In the genomic region with DNA sequence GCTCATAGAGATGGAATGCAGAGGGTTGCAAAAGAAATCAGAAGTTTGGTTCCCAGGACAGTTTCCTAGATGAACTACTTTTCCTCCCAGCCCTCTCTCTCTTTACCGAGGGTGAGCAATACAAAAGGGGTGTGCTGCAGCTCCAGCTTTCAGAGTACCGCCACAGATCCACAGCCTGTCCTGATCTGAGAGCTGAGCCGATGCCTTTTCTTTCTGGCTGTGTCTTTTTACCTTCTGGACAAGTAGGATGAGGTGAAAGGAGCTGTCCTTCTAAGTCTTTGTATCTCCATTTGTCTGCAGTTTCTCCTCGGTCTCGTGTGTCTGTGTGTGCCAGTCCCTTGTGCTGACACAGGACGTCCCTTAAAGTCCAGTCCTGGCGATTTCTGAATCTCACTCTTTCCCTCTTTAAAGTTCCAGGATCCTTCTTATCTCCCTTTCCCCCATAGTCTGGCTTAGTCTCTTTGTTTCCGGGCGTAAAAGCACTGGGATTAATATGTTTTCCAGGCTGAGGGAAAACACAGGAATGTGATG, we compare ENCODE assay signal across 11 cellular contexts. TPM values are rescaled to one million over a fixed set of nuclear protein-coding genes. Genes with fewer than 3 reads are reported as not detected.
DNase-seq lines count a peak whose midpoint lies in the region; ATAC-seq, FAIRE-seq and TF ChIP-seq lines count a peak whose summit lies in the region.
"Had no signal": no experiment of that assay in that cellular context is flagged by ENCODE, and none has a peak within 500 bp of the region (broad histone marks: within the 10 kb centered on the region; RNA-seq: fewer than 3 reads in every experiment).

No MANE protein-coding gene starts in this region.

- H3K36me3 ChIP-seq in Panc1 (ENCODE audit: control insufficient read depth, insufficient read depth, low read length) (no peaks in the 10 kb centered on the region), esophagus squamous epithelium (no peaks in the 10 kb centered on the region), neuron (ENCODE audit: insufficient read depth, low read length) (no peaks in the 10 kb centered on the region)

- H3K27me3 ChIP-seq in AG04450 (ENCODE audit: control insufficient read depth, insufficient read depth, low read length) (no peaks in the 10 kb centered on the region), Panc1 (ENCODE audit: control insufficient read depth, insufficient read depth, low read length) (peaks cover 17% of the 10 kb centered on the region), esophagus squamous epithelium (no peaks in the 10 kb centered on the region), neuron (ENCODE audit: insufficient read depth, low read length) (no peaks in the 10 kb centered on the region)

- TF ChIP-seq POLR2A in esophagus squamous epithelium (IDR thresholded peaks at IDR 0.05), result peak in 1 of 4 donors; percentile 14

- peak overlapping the region; percentile 85 for H3K4me3 ChIP-seq in AG04450 (ENCODE audit: low read depth, low read length)
- peak overlapping the region; percentile 32 to 45; a peak in 3 of 4 replicates for H3K4me3 ChIP-seq in Panc1 (ENCODE audit: low read depth in 2 of 2, low read length in 2 of 2)
- H3K4me3 ChIP-seq in esophagus squamous epithelium, result peak overlapping the region; percentile 18 to 56 (median 44)
- peak overlapping the region; percentile 67 for H3K4me3 ChIP-seq in neuron (ENCODE audit: low read length)

- intact Hi-C loops in Panc1 (cut with micrococcal nuclease; ENCODE audit: unreplicated experiment), result no loop called here
- intact Hi-C loops in esophagus squamous epithelium (cut with DNase I), result loop anchor here (5.0 to 10.0 kb wide), 2 partner anchors 172 to 334 kb away; partner anchors contain the start of gene CD200R1
- intact Hi-C loops in activated T-helper 2 cell treated with anti-CD3 and anti-CD28 coated beads, Interferon-gamma antibody, Interleukin-2, Interleukin-4, amounts not matched to agents 10 μg/mL and 5 μg/mL and 100 μg/mL, durations not matched to agents 14 hours and 24 hours and 36 hours (cut with micrococcal nuclease), result loop anchor here (2.0 kb wide), 1 partner anchor 174 kb away; no protein-coding TSS in a partner anchor

- 5 to 8% methylated on average over 9 of the region's 9 CpGs for WGBS in esophagus squamous epithelium, 2 donors

- in situ Hi-C loops in Panc1 (cut with HindIII; ENCODE audit: low pct_unique_long_range_greater_than_20kb, low sequenced_read_pairs), result loop anchor here (25.0 kb wide), 1 partner anchor 347 kb away; the partner anchor contains the start of genes CD200R1 and GTPBP8

- H3K4me1 ChIP-seq in Panc1 (ENCODE audit: control insufficient read depth, insufficient read depth, low read length), result peaks cover 10% of the 10 kb centered on the region; the same call in 1 of the 2 replicates
- H3K4me1 ChIP-seq in esophagus squamous epithelium, result peaks cover 0 to 64% (median 12%) of the 10 kb centered on the region in 3 donors
- peaks cover 20% of the 10 kb centered on the region for H3K4me1 ChIP-seq in neuron (ENCODE audit: insufficient read depth, low read length)

- peaks cover 25% of the 10 kb centered on the region for H3K4me1 Mint-ChIP-seq in activated T-helper 2 cell treated with anti-CD3 and anti-CD28 coated beads, Interferon-gamma antibody, Interleukin-2, Interleukin-4, amounts not matched to agents 10 μg/mL and 5 μg/mL and 100 μg/mL, durations not matched to agents 14 hours and 24 hours and 36 hours (ENCODE audit: low read depth)
- peaks cover 34% of the 10 kb centered on the region for H3K4me1 Mint-ChIP-seq in type B pancreatic cell (ENCODE audit: unreplicated experiment)

- BruUV-seq in Panc1 (replicated peaks; lab: Mats Ljungman, UMichigan), result no TSS peak

- CTCF ChIA-PET in AG04450 (lab: Charles Lee), result interaction anchor here (1.1 to 5.8 kb wide), 5 partner anchors 58 to 395 kb away, joined by 3 to 128 read pairs (median 5); no protein-coding TSS in a partner anchor
- CTCF ChIA-PET in Panc1 (lab: Charles Lee), result no interaction called here

- ATAC-seq in Panc1, result no peak
- ATAC-seq: activated T-cell treated with anti-CD3 and anti-CD28 coated beads, Interleukin-2, amount 50 U/mL, for 4 hours had no signal

- FAIRE-seq in GM19239 (lab: Jason Lieb, UNC), result no peak

- DNase-seq in AG04450 (ENCODE audit: low read depth, low spot score) (peak; percentile 68), Panc1 (ENCODE audit: low read depth, low spot score) (no peak), esophagus squamous epithelium (lab: John Stamatoyannopoulos, UW) (no peak), type B pancreatic cell (ENCODE audit: extremely low spot score, unreplicated experiment) (no peak), GM19239 (ENCODE audit: insufficient read length, low spot score) (no peak), DMS153 treated with DMSO at 0.1 percent for 48 hours (lab: John Stamatoyannopoulos, UW; ENCODE audit: unreplicated experiment) (no peak)
- no peak for DNase-seq in activated T-helper 2 cell treated with anti-CD3 and anti-CD28 coated beads, Interferon-gamma antibody, Interleukin-2, Interleukin-4, amounts not matched to agents 10 μg/mL and 5 μg/mL and 100 μg/mL, durations not matched to agents 14 hours and 24 hours and 36 hours (ENCODE audit: low spot score)
- DNase-seq: activated T-cell treated with anti-CD3 and anti-CD28 coated beads, Interleukin-2, amount 50 U/mL, for 4 hours; COR-L47; NCI-H524 had no signal

- H3K9me3 ChIP-seq in AG04450 (ENCODE audit: control insufficient read depth, insufficient read depth, low read length), result peaks cover 9% of the 10 kb centered on the region; the same call in 1 of the 2 replicates
- H3K9me3 ChIP-seq in Panc1 (ENCODE audit: control insufficient read depth, insufficient read depth, low read depth, low read length), result no peaks in the 10 kb centered on the region
- H3K9me3 ChIP-seq in esophagus squamous epithelium, result no peaks in the 10 kb centered on the region
- peaks cover 4% of the 10 kb centered on the region for H3K9me3 ChIP-seq in neuron (ENCODE audit: low read length)

- peaks cover 8% of the 10 kb centered on the region for H3K27me3 Mint-ChIP-seq in activated T-helper 2 cell treated with anti-CD3 and anti-CD28 coated beads, Interferon-gamma antibody, Interleukin-2, Interleukin-4, amounts not matched to agents 10 μg/mL and 5 μg/mL and 100 μg/mL, durations not matched to agents 14 hours and 24 hours and 36 hours (ENCODE audit: low read depth)
- no peaks in the 10 kb centered on the region for H3K27me3 Mint-ChIP-seq in type B pancreatic cell

- no peak overlapping the region for H3K4me3 Mint-ChIP-seq in activated T-helper 2 cell treated with anti-CD3 and anti-CD28 coated beads, Interferon-gamma antibody, Interleukin-2, Interleukin-4, amounts not matched to agents 10 μg/mL and 5 μg/mL and 100 μg/mL, durations not matched to agents 14 hours and 24 hours and 36 hours (ENCODE audit: low read depth)
- H3K4me3 Mint-ChIP-seq in type B pancreatic cell, result no peak overlapping the region
- H3K4me3 Mint-ChIP-seq: activated T-cell treated with anti-CD3 and anti-CD28 coated beads, Interleukin-2, amount 50 U/mL, for 4 hours had no signal

- H3K9me3 Mint-ChIP-seq in activated T-helper 2 cell treated with anti-CD3 and anti-CD28 coated beads, Interferon-gamma antibody, Interleukin-2, Interleukin-4, amounts not matched to agents 10 μg/mL and 5 μg/mL and 100 μg/mL, durations not matched to agents 14 hours and 24 hours and 36 hours, result no peaks in the 10 kb centered on the region
- peaks cover 3% of the 10 kb centered on the region for H3K9me3 Mint-ChIP-seq in type B pancreatic cell
- H3K9me3 Mint-ChIP-seq: activated T-cell treated with anti-CD3 and anti-CD28 coated beads, Interleukin-2, amount 50 U/mL, for 4 hours had no signal

- POLR2A ChIA-PET in AG04450 (lab: Yijun Ruan, JAX) (interaction anchor here (1.0 to 2.0 kb wide), 4 partner anchors 12 to 176 kb away, joined by 3 to 9 read pairs (median 3); partner anchors contain the start of genes ATG3 and SLC35A5), Panc1 (lab: Charles Lee) (no interaction called here)

- TF ChIP-seq CTCF in AG04450 (IDR thresholded peaks at IDR 0.05; ENCODE audit: low read depth, low read length) (no peak), Panc1 (IDR thresholded peaks at IDR 0.05) (no peak), esophagus squamous epithelium (IDR thresholded peaks at IDR 0.05) (no peak), type B pancreatic cell (conservative IDR thresholded peaks at IDR 0.05) (no peak)

- H3K27ac ChIP-seq in AG04450 (ENCODE audit: low read depth, low read length) (peak overlapping the region; percentile 98), Panc1 (ENCODE audit: low read length) (no peak overlapping the region), esophagus squamous epithelium (peak overlapping the region; percentile 57 to 85 (median 82))

- H3K36me3 Mint-ChIP-seq in activated T-helper 2 cell treated with anti-CD3 and anti-CD28 coated beads, Interferon-gamma antibody, Interleukin-2, Interleukin-4, amounts not matched to agents 10 μg/mL and 5 μg/mL and 100 μg/mL, durations not matched to agents 14 hours and 24 hours and 36 hours (ENCODE audit: low read depth), result no peaks in the 10 kb centered on the region
- H3K36me3 Mint-ChIP-seq in type B pancreatic cell, result peaks cover 14% of the 10 kb centered on the region

- H3K27ac Mint-ChIP-seq in activated T-helper 2 cell treated with anti-CD3 and anti-CD28 coated beads, Interferon-gamma antibody, Interleukin-2, Interleukin-4, amounts not matched to agents 10 μg/mL and 5 μg/mL and 100 μg/mL, durations not matched to agents 14 hours and 24 hours and 36 hours, result no peak overlapping the region
- H3K27ac Mint-ChIP-seq in type B pancreatic cell, result no peak overlapping the region

- peak overlapping the region; percentile 85 for H2AFZ ChIP-seq in neuron (ENCODE audit: low read depth, low read length)

RNA-seq across cellular contexts. Expression of gene CCDC80, which starts 0.5 kb away (rescaled TPM):
- polyA plus RNA-seq in AG04450 (2011; rRNA removed), result 202 and 289 TPM in 2 replicates
- polyA minus RNA-seq in AG04450 (2011; rRNA and poly(A)+ RNA removed), result 122 and 160 TPM in 2 replicates
- 0.64 TPM for total RNA-seq in Panc1 (2021; ENCODE audit: unreplicated experiment)
- 0.11 TPM for polyA plus RNA-seq in Panc1 (2012; ENCODE audit: insufficient read length)
- 10 to 100 TPM in 2 of 4 donors, 1 to 10 TPM in 2; 2.0 to 69.6 (median 13.1) TPM for total RNA-seq in esophagus squamous epithelium
- total RNA-seq in activated T-helper 2 cell treated with anti-CD3 and anti-CD28 coated beads, Interferon-gamma antibody, Interleukin-2, Interleukin-4, amounts not matched to agents 10 μg/mL and 5 μg/mL and 100 μg/mL, durations not matched to agents 14 hours and 24 hours and 36 hours, result not detected in 2 replicates
- 169 and 174 TPM in 2 replicates for total RNA-seq in type B pancreatic cell (ENCODE audit: low replicate concordance)
